14 cellular contexts compared by ENCODE assay signal in the genomic region with DNA sequence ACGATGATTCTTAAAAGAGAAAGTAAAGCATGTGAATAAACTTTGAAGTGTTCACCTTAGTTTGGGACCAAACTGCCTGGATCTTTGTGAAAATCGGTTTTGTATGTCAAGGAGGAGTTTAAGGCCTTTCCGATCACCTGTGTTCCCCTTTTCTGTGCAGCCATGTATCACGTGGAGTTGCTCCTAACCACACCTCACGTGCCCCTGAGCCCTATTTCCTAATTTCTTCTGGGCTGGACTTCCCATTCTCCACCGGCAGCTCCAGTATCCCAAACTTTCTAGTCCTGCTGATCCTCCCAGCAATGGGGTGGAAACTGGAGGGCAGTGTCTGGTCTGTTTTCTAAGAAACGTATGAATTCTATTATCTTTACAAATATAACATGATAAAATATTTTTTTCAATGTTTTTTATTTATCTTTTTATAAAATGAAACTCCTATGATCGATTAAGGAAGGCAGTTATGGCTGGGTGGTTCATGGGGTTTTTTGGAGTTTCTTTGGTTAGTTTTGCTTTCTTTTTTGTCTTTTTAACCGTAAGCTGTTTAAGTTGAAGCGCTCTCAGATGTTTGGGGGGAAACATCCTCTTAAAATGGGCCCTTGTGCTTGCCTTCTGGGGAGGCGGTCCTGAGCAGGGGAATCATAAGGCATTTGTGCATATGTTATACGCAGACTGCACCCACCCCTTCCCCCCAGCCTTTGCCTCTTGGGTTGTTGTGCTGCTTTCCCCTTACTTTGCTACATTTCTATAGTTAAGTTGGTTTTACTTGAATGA. TPM values are rescaled to one million over a fixed set of nuclear protein-coding genes. Genes with fewer than 3 reads are reported as not detected.
DNase-seq lines count a peak whose midpoint lies in the region; TF ChIP-seq lines count a peak whose summit lies in the region.
"Had no signal": no experiment of that assay in that cellular context is flagged by ENCODE, and none has a peak within 500 bp of the region (broad histone marks: within the 10 kb centered on the region; RNA-seq: fewer than 3 reads in every experiment).

No MANE protein-coding gene starts in this region.

- TF ChIP-seq CTCF in OCI-LY3 (IDR thresholded peaks at IDR 0.05; ENCODE audit: low read depth, low read length) (no peak), vagina (IDR thresholded peaks at IDR 0.05) (no peak)

- H4K20me1 ChIP-seq in OCI-LY3 (ENCODE audit: insufficient read depth, low read length), result no peaks in the 10 kb centered on the region

- intact Hi-C loops in vagina (cut with DNase I), result no loop called here

- peak; percentile 38 for DNase-seq in stimulated activated CD4-positive, alpha-beta T cell treated with anti-CD3 and anti-CD28 coated beads, Interleukin-15, amount 100 ng/mL, for 24 hours
- DNase-seq in stimulated activated CD4-positive, alpha-beta T cell treated with anti-CD3 and anti-CD28 coated beads, Interleukin-12 subunit alpha, Interleukin-12 subunit beta, amount 100 ng/mL, for 4 hours, result no peak
- DNase-seq in vagina (ENCODE audit: extremely low spot score in 2 of 2), result no peak
- DNase-seq in RKO (ENCODE audit: low spot score), result no peak
- no peak for DNase-seq in DMS153 (lab: John Stamatoyannopoulos, UW)
- no peak for DNase-seq in caudate nucleus (lab: John Stamatoyannopoulos, UW)
- DNase-seq: left colon, occipital lobe, SHP77 had no signal

- H3K36me3 ChIP-seq in OCI-LY3 (replicated peaks; ENCODE audit: low read depth, low read length), result peaks cover 14% of the 10 kb centered on the region
- H3K36me3 ChIP-seq in duodenal mucosa (ENCODE audit: control insufficient read depth in 1 of 2, insufficient read depth in 2 of 2, low read length in 2 of 2), result no peaks in the 10 kb centered on the region
- H3K36me3 ChIP-seq in vagina, result no peaks in the 10 kb centered on the region

- TF ChIP-seq POLR2A in vagina (IDR thresholded peaks at IDR 0.05), result no peak

- peak overlapping the region; percentile 84 for H2AFZ ChIP-seq in OCI-LY3 (ENCODE audit: low read depth, low read length)

- H3K4me2 ChIP-seq in OCI-LY3 (ENCODE audit: low read length), result peak overlapping the region; percentile 81
- H3K4me2 ChIP-seq: KMS-11 had no signal

- H3K4me1 ChIP-seq in OCI-LY3 (ENCODE audit: low read length) (peaks cover 23% of the 10 kb centered on the region), duodenal mucosa (ENCODE audit: control insufficient read depth in 1 of 2, insufficient read depth in 2 of 2, low read length in 2 of 2) (no peaks in the 10 kb centered on the region), vagina (peaks cover 12% of the 10 kb centered on the region)

- peak overlapping the region; percentile 59 for H3K27ac ChIP-seq in OCI-LY3 (ENCODE audit: low read length)
- H3K27ac ChIP-seq in duodenal mucosa (ENCODE audit: low read depth, low read length), result peak overlapping the region; percentile 69
- H3K27ac ChIP-seq in vagina, result peak overlapping the region; percentile 62
- no peak overlapping the region for H3K27ac ChIP-seq in caudate nucleus (ENCODE audit: low read depth, low read length)
- H3K27ac ChIP-seq: C4-2B, KMS-11 had no signal

- no peaks in the 10 kb centered on the region for H3K79me2 ChIP-seq in OCI-LY3 (ENCODE audit: low read length)

- H3K4me3 ChIP-seq in OCI-LY3 (ENCODE audit: low read length), result peak overlapping the region; percentile 62
- no peak overlapping the region for H3K4me3 ChIP-seq in duodenal mucosa (ENCODE audit: low read depth in 1 of 2, low read length in 2 of 2)
- no peak overlapping the region for H3K4me3 ChIP-seq in vagina

- H3K27me3 ChIP-seq in OCI-LY3 (ENCODE audit: low read depth, low read length) (no peaks in the 10 kb centered on the region), duodenal mucosa (ENCODE audit: control insufficient read depth in 1 of 2, insufficient read depth in 2 of 2, low read length in 2 of 2) (no peaks in the 10 kb centered on the region), vagina (no peaks in the 10 kb centered on the region)
- H3K27me3 ChIP-seq: foreskin keratinocyte had no signal

- H3K9me3 ChIP-seq in OCI-LY3 (ENCODE audit: insufficient read depth, low read length) (peaks cover 22% of the 10 kb centered on the region; the same call in 1 of the 2 replicates), duodenal mucosa (ENCODE audit: control insufficient read depth in 1 of 2, low read length in 2 of 2) (peaks cover 8 to 14% of the 10 kb centered on the region in 2 donors), vagina (no peaks in the 10 kb centered on the region)

- H3K9ac ChIP-seq in OCI-LY3 (ENCODE audit: low read length) (peak overlapping the region; percentile 50), duodenal mucosa (ENCODE audit: low read depth in 1 of 2, low read length in 2 of 2) (no peak overlapping the region)
- H3K9ac ChIP-seq: KMS-11 had no signal

RNA-seq across cellular contexts. Expression of a gene that starts 43.6 kb away (rescaled TPM):
- total RNA-seq in vagina, result 181 TPM

RNA-seq across cellular contexts. Expression of a gene that starts 50.9 kb away (rescaled TPM):
- total RNA-seq in vagina, result 18.9 TPM
